Comparison of ENCODE assay signal across 24 cellular contexts in genomic region chr9:80557256-80557655, GRCh38.
DNase-seq lines count a peak whose midpoint lies in the region; ATAC-seq, FAIRE-seq and TF ChIP-seq lines count a peak whose summit lies in the region.
"Had no signal": no experiment of that assay in that cellular context is flagged by ENCODE, and none has a peak within 500 bp of the region (broad histone marks: within the 10 kb centered on the region; RNA-seq: fewer than 3 reads in every experiment).

No MANE protein-coding gene starts in this region.

- H3K27ac ChIP-seq in breast epithelium (no peak overlapping the region), WERI-Rb-1 (peak overlapping the region; percentile 66)
- H3K27ac ChIP-seq: 22Rv1; BLaER1 treated with 17β-estradiol and CSF1 and Interleukin-3, amounts not matched to agents 10 nM and 100 nM; GM23248 had no signal

- H3K27me3 ChIP-seq in breast epithelium (no peaks in the 10 kb centered on the region), WERI-Rb-1 (ENCODE audit: insufficient read depth, low read depth, severe bottlenecking) (no peaks in the 10 kb centered on the region)
- H3K27me3 ChIP-seq: BE2C; BLaER1 treated with 17β-estradiol and CSF1 and Interleukin-3, amounts not matched to agents 10 nM and 100 nM had no signal

- TF ChIP-seq CTCF in MCF 10A (IDR thresholded peaks at IDR 0.05; ENCODE audit: unreplicated experiment) (no peak), breast epithelium (IDR thresholded peaks at IDR 0.05) (no peak), WERI-Rb-1 (IDR thresholded peaks at IDR 0.05; ENCODE audit: low read depth, low read length) (no peak), choroid plexus epithelial cell (conservative IDR thresholded peaks at IDR 0.05; ENCODE audit: low read depth, low read length) (no peak), mucosa of descending colon (IDR thresholded peaks at IDR 0.05) (no peak)

- H3K9me3 ChIP-seq in breast epithelium (no peaks in the 10 kb centered on the region), WERI-Rb-1 (ENCODE audit: severe bottlenecking) (no peaks in the 10 kb centered on the region), mucosa of descending colon (no peaks in the 10 kb centered on the region)
- H3K9me3 ChIP-seq: BE2C; BLaER1 treated with 17β-estradiol and CSF1 and Interleukin-3, amounts not matched to agents 10 nM and 100 nM had no signal

- POLR2A ChIA-PET in MCF 10A (lab: Yijun Ruan, JAX), result interaction anchor here (0.6 to 0.9 kb wide), 2 partner anchors 56 to 1187 kb away, joined by 3 to 4 read pairs; no protein-coding TSS in a partner anchor

- H3K4me1 Mint-ChIP-seq in MCF 10A (ENCODE audit: insufficient read depth, unreplicated experiment), result peaks cover 47% of the 10 kb centered on the region
- H3K4me1 Mint-ChIP-seq: CD14-positive monocyte; CD8-positive, alpha-beta memory T cell had no signal

- H3K36me3 ChIP-seq in breast epithelium (no peaks in the 10 kb centered on the region), WERI-Rb-1 (no peaks in the 10 kb centered on the region), mucosa of descending colon (ENCODE audit: low read depth) (no peaks in the 10 kb centered on the region)
- H3K36me3 ChIP-seq: BE2C; BLaER1 treated with 17β-estradiol and CSF1 and Interleukin-3, amounts not matched to agents 10 nM and 100 nM had no signal

- peak overlapping the region; percentile 53 for H3K27ac Mint-ChIP-seq in MCF 10A (ENCODE audit: low read depth, unreplicated experiment)
- H3K27ac Mint-ChIP-seq: CD14-positive monocyte; CD4-positive, alpha-beta T cell; CD8-positive, alpha-beta memory T cell had no signal

- H3K9me3 Mint-ChIP-seq in MCF 10A (ENCODE audit: unreplicated experiment), result no peaks in the 10 kb centered on the region

- no peak for TF ChIP-seq POLR2A in breast epithelium (IDR thresholded peaks at IDR 0.05)

- TSS peak; percentile 64 for BruUV-seq in MCF 10A (replicated peaks; lab: Mats Ljungman, UMichigan)

- H3K4me3 Mint-ChIP-seq in MCF 10A (ENCODE audit: unreplicated experiment), result no peak overlapping the region
- H3K4me3 Mint-ChIP-seq: CD14-positive monocyte; CD4-positive, alpha-beta T cell; CD8-positive, alpha-beta memory T cell had no signal

- no peaks in the 10 kb centered on the region for H3K4me1 ChIP-seq in breast epithelium
- no peaks in the 10 kb centered on the region for H3K4me1 ChIP-seq in mucosa of descending colon (ENCODE audit: low read depth)
- H3K4me1 ChIP-seq: BE2C; BLaER1 treated with 17β-estradiol and CSF1 and Interleukin-3, amounts not matched to agents 10 nM and 100 nM had no signal

- FAIRE-seq in GM19239 (lab: Jason Lieb, UNC), result no peak
- FAIRE-seq: A204.1, G401.6, GM12892, H1 had no signal

- H3K27me3 Mint-ChIP-seq in MCF 10A (ENCODE audit: insufficient read depth, unreplicated experiment), result no peaks in the 10 kb centered on the region
- H3K27me3 Mint-ChIP-seq: CD4-positive, alpha-beta T cell; CD8-positive, alpha-beta memory T cell had no signal

- no peaks in the 10 kb centered on the region for H3K36me3 Mint-ChIP-seq in MCF 10A (ENCODE audit: insufficient read depth, unreplicated experiment)
- H3K36me3 Mint-ChIP-seq: CD14-positive monocyte; CD8-positive, alpha-beta memory T cell had no signal

- CTCF ChIA-PET in MCF 10A (lab: Yijun Ruan, JAX), result no interaction called here

- intact Hi-C loops in MCF 10A (cut with micrococcal nuclease) (no loop called here), breast epithelium (cut with DNase I; ENCODE audit: low total_unique reads) (loop anchor here (5.0 kb wide), 1 partner anchor 1210 kb away; no protein-coding TSS in a partner anchor), mucosa of descending colon (cut with DNase I, micrococcal nuclease) (no loop called here)

- no peak for ATAC-seq in mucosa of descending colon
- ATAC-seq in GM18867 (IDR thresholded peaks at IDR 0.05; ENCODE audit: unreplicated experiment), result no peak
- ATAC-seq: HCT116 had no signal

- H3K4me3 ChIP-seq in breast epithelium, result no peak overlapping the region
- no peak overlapping the region for H3K4me3 ChIP-seq in WERI-Rb-1 (ENCODE audit: low read depth, low read length)
- H3K4me3 ChIP-seq in choroid plexus epithelial cell (ENCODE audit: low read depth, low read length), result no peak overlapping the region
- H3K4me3 ChIP-seq in mucosa of descending colon, result no peak overlapping the region
- H3K4me3 ChIP-seq: BLaER1 treated with 17β-estradiol and CSF1 and Interleukin-3, amounts not matched to agents 10 nM and 100 nM; GM23248 had no signal

- DNase-seq in MCF 10A (ENCODE audit: unreplicated experiment) (peak; percentile 36), breast epithelium (ENCODE audit: low spot score in 2 of 2) (no peak), WERI-Rb-1 (no peak), choroid plexus epithelial cell (ENCODE audit: low read depth) (peak; percentile 77), DMS153 (lab: John Stamatoyannopoulos, UW) (no peak), mucosa of descending colon (no peak), GM19239 (ENCODE audit: insufficient read length, low spot score) (no peak)
- DNase-seq: ACHN; AML-193; BE2C; CD4-positive, alpha-beta T cell; CD8-positive, alpha-beta memory T cell; DND-41; GM23248; H7 had no signal

Comparison
In these comparisons a context has a peak if more than half of its experiments do, and no peak if none do; other contexts are left out.
1. DNase-seq: peak in MCF 10A (single experiment) and choroid plexus epithelial cell (single experiment); none in breast epithelium (0 of 2), WERI-Rb-1 (single experiment), DMS153 (single experiment), mucosa of descending colon (0 of 3) and GM19239 (single experiment).